ENCODE assay signal across 27 cellular contexts in the genomic region with DNA sequence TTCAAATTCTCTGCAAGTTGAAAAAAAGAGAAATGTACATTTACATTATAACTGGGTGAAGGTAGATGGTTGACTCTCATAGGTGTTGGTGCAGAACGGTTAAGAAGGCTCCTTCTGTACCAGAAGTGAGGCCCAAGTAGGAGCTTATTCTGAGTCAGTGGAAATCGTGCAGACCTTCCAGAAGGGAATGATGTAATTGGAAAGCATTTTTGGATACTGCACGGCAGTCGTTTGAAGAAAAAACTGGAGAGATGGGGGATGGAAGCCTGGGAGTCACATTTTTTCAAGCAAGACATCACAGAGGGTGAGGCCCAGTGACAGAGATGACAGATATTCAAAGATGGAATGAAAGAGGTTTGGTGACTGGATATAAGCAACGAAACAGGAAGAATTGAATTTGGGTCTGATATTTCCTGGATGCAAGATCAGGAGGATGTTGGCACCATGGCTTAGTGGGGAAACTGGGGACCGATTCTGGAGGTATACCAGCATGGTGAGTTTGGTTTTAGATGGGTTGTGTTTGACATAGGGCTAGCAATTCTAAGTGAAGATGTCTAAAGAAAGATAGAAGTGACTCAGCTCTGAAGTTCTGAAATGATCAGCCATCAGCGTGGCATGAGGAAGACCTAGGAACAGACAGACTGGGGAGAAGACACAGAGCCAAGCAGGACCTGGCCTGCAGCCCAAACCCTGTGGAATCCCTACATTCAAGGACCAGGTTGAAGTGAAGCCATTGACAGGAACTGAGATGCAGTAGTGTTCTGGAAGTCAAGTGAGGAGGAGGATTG. TPM values are rescaled to one million over a fixed set of nuclear protein-coding genes. Genes with fewer than 3 reads are reported as not detected.
DNase-seq lines count a peak whose midpoint lies in the region; ATAC-seq and TF ChIP-seq lines count a peak whose summit lies in the region.
"Had no signal": no experiment of that assay in that cellular context is flagged by ENCODE, and none has a peak within 500 bp of the region (broad histone marks: within the 10 kb centered on the region; RNA-seq: fewer than 3 reads in every experiment).

No MANE protein-coding gene starts in this region.

- in situ Hi-C loops in transverse colon (cut with MboI; ENCODE audit: low pct_ligation_motif_present in 1 of 4, low pct_unique_long_range_greater_than_20kb in 1 of 4, low sequenced_read_pairs in 3 of 4) = loop anchor here in 2 of 4 donors (25.0 kb wide), 2 partner anchors 138 to 313 kb away; no protein-coding TSS in a partner anchor

- no peaks in the 10 kb centered on the region for H3K36me3 Mint-ChIP-seq in activated CD4-positive, alpha-beta T cell treated with anti-CD3 and anti-CD28 coated beads for 36 hours (ENCODE audit: low read depth)

- TF ChIP-seq CTCF in fibroblast of pulmonary artery (IDR thresholded peaks at IDR 0.05; ENCODE audit: low read length, missing control alignments) (no peak), transverse colon (IDR thresholded peaks at IDR 0.05) (no peak)

- no peaks in the 10 kb centered on the region for H3K4me1 ChIP-seq in aorta (ENCODE audit: control insufficient read depth in 1 of 2, insufficient read depth in 2 of 2, low read length in 2 of 2)
- H3K4me1 ChIP-seq in transverse colon = no peaks in the 10 kb centered on the region
- H3K4me1 ChIP-seq: adrenal gland; BLaER1 treated with 17β-estradiol and CSF1 and Interleukin-3, amounts not matched to agents 10 nM and 100 nM; gastrocnemius medialis had no signal

- H3K27me3 Mint-ChIP-seq in activated CD4-positive, alpha-beta T cell treated with anti-CD3 and anti-CD28 coated beads for 36 hours = peaks cover 4% of the 10 kb centered on the region

- intact Hi-C loops in activated CD4-positive, alpha-beta T cell treated with anti-CD3 and anti-CD28 coated beads for 36 hours (cut with DNase I, micrococcal nuclease) = no loop called here
- intact Hi-C loops in aorta (cut with DNase I) = no loop called here
- intact Hi-C loops in transverse colon (cut with DNase I; ENCODE audit: low total_unique reads) = no loop called here

- no peak for TF ChIP-seq POLR2A in transverse colon (IDR thresholded peaks at IDR 0.05)

- H3K27me3 ChIP-seq in aorta (ENCODE audit: control insufficient read depth in 1 of 2, insufficient read depth in 2 of 2, low read length in 1 of 2) (no peaks in the 10 kb centered on the region), transverse colon (no peaks in the 10 kb centered on the region)
- H3K27me3 ChIP-seq: adrenal gland; BLaER1 treated with 17β-estradiol and CSF1 and Interleukin-3, amounts not matched to agents 10 nM and 100 nM; gastrocnemius medialis; neural progenitor cell had no signal

- peak overlapping the region; percentile 53 for H3K27ac ChIP-seq in angular gyrus (ENCODE audit: low read depth, low read length)
- no peak overlapping the region for H3K27ac ChIP-seq in aorta (ENCODE audit: low read depth in 1 of 2, low read length in 2 of 2)
- H3K27ac ChIP-seq in transverse colon = no peak overlapping the region
- H3K27ac ChIP-seq: adrenal gland; BLaER1 treated with 17β-estradiol and CSF1 and Interleukin-3, amounts not matched to agents 10 nM and 100 nM; epithelial cell of prostate; gastrocnemius medialis; neural progenitor cell had no signal

- no peaks in the 10 kb centered on the region for H3K4me1 Mint-ChIP-seq in activated CD4-positive, alpha-beta T cell treated with anti-CD3 and anti-CD28 coated beads for 36 hours

- DNase-seq in activated CD4-positive, alpha-beta T cell treated with anti-CD3 and anti-CD28 coated beads for 36 hours = no peak
- DNase-seq in activated CD4-positive, alpha-beta T cell treated with anti-CD3 and anti-CD28 coated beads, Interleukin-2, amount 50 U/mL, for 4 hours = no peak
- DNase-seq in fibroblast of pulmonary artery (ENCODE audit: low read depth) = peak; percentile 7
- DNase-seq in aorta = no peak
- DNase-seq in transverse colon = no peak
- DNase-seq: 8988T; activated CD4-positive, CD25-positive, alpha-beta regulatory T cell; activated CD8-positive, alpha-beta T cell treated with anti-CD3 and anti-CD28 coated beads for 36 hours; activated gamma-delta T cell; activated T-cell treated with anti-CD3 and anti-CD28 coated beads for 4 hours; adrenal gland; DND-41; gastrocnemius medialis; H7; NCI-H1436; NCI-H526 treated with DMSO at 0.1 percent for 48 hours; stimulated activated CD4-positive, alpha-beta T cell treated with anti-CD3 and anti-CD28 coated beads, Interleukin-2, amount 100 ng/mL, for 24 hours; stimulated activated naive CD4-positive, alpha-beta T cell; T-helper 9 cell had no signal

- H3K36me3 ChIP-seq in aorta (ENCODE audit: control insufficient read depth in 1 of 2, insufficient read depth in 2 of 2, low read length in 1 of 2) (no peaks in the 10 kb centered on the region), transverse colon (no peaks in the 10 kb centered on the region)
- H3K36me3 ChIP-seq: adrenal gland; BLaER1 treated with 17β-estradiol and CSF1 and Interleukin-3, amounts not matched to agents 10 nM and 100 nM; gastrocnemius medialis; neural progenitor cell had no signal

- POLR2A ChIA-PET in activated CD4-positive, alpha-beta T cell treated with anti-CD3 and anti-CD28 coated beads for 36 hours (lab: Charles Lee) = interaction anchor here (0.6 kb wide), 1 partner anchor 24 kb away, joined by 4 read pairs; no protein-coding TSS in a partner anchor

- H3K27ac Mint-ChIP-seq in activated CD4-positive, alpha-beta T cell treated with anti-CD3 and anti-CD28 coated beads for 36 hours = no peak overlapping the region
- H3K27ac Mint-ChIP-seq: activated CD8-positive, alpha-beta T cell treated with anti-CD3 and anti-CD28 coated beads for 36 hours had no signal

- no peaks in the 10 kb centered on the region for H3K9me3 Mint-ChIP-seq in activated CD4-positive, alpha-beta T cell treated with anti-CD3 and anti-CD28 coated beads for 36 hours (ENCODE audit: low read depth)
- H3K9me3 Mint-ChIP-seq: activated CD8-positive, alpha-beta T cell treated with anti-CD3 and anti-CD28 coated beads for 36 hours had no signal

- no peak overlapping the region for H3K4me3 Mint-ChIP-seq in activated CD4-positive, alpha-beta T cell treated with anti-CD3 and anti-CD28 coated beads for 36 hours
- H3K4me3 Mint-ChIP-seq: activated CD8-positive, alpha-beta T cell treated with anti-CD3 and anti-CD28 coated beads for 36 hours; neural progenitor cell had no signal

- 45 to 51% methylated on average over 7 of the region's 7 CpGs for WGBS in aorta, 2 donors
- 71 to 88% methylated on average over 2 to 7 of the region's 7 CpGs for WGBS in transverse colon (ENCODE audit: low coverage in 1 of 2), 2 donors

- ATAC-seq in activated CD4-positive, alpha-beta T cell treated with anti-CD3 and anti-CD28 coated beads for 36 hours = peak; percentile 26
- ATAC-seq in aorta (ENCODE audit: low FRiP score) (peak; percentile 46), HG02588 (IDR thresholded peaks at IDR 0.05; ENCODE audit: unreplicated experiment) (no peak), HG02970 (IDR thresholded peaks at IDR 0.05; ENCODE audit: low FRiP score, unreplicated experiment) (no peak)
- ATAC-seq: activated CD8-positive, alpha-beta T cell treated with anti-CD3 and anti-CD28 coated beads for 36 hours; gastrocnemius medialis had no signal

- CTCF ChIA-PET in activated CD4-positive, alpha-beta T cell treated with anti-CD3 and anti-CD28 coated beads for 36 hours (lab: Charles Lee) = interaction anchor here (0.7 to 3.8 kb wide), 4 partner anchors 12 to 1781 kb away, joined by 3 to 22 read pairs (median 4); no protein-coding TSS in a partner anchor

- H3K4me3 ChIP-seq in fibroblast of pulmonary artery (replicated peaks; ENCODE audit: low read depth, low read length) (no peak overlapping the region), aorta (ENCODE audit: low read length in 2 of 2) (no peak overlapping the region), transverse colon (no peak overlapping the region)
- H3K4me3 ChIP-seq: adrenal gland; BLaER1 treated with 17β-estradiol and CSF1 and Interleukin-3, amounts not matched to agents 10 nM and 100 nM; gastrocnemius medialis; lung; neural progenitor cell had no signal

- TF ChIP-seq EP300 in transverse colon (IDR thresholded peaks at IDR 0.05; ENCODE audit: low read depth) = no peak

- H3K9me3 ChIP-seq in aorta (ENCODE audit: control insufficient read depth, low read length) (no peaks in the 10 kb centered on the region), transverse colon (no peaks in the 10 kb centered on the region)
- H3K9me3 ChIP-seq: adrenal gland; BLaER1 treated with 17β-estradiol and CSF1 and Interleukin-3, amounts not matched to agents 10 nM and 100 nM; gastrocnemius medialis had no signal

RNA-seq across cellular contexts. Expression of a gene that starts 39.6 kb away (rescaled TPM):
- total RNA-seq in activated CD4-positive, alpha-beta T cell treated with anti-CD3 and anti-CD28 coated beads for 36 hours = under 1 TPM; 0.16 to 0.26 TPM
- total RNA-seq in aorta (under 1 TPM; 0.10 to 0.15 TPM), transverse colon (not detected)
- polyA plus RNA-seq in aorta = under 1 TPM in 1 of 2 donors, not detected in 1; 0.03 TPM
- total RNA-seq: activated CD8-positive, alpha-beta T cell treated with anti-CD3 and anti-CD28 coated beads for 36 hours; gastrocnemius medialis; H7; posterior vena cava had no signal

Comparison
In these comparisons a context has a peak if more than half of its experiments do, and no peak if none do; other contexts are left out.
1. ATAC-seq: peak in activated CD4-positive, alpha-beta T cell treated with anti-CD3 and anti-CD28 coated beads for 36 hours (single experiment) and aorta (single experiment); none in HG02588 (single experiment) and HG02970 (single experiment).